21 cellular contexts compared by ENCODE assay signal in the genomic region with DNA sequence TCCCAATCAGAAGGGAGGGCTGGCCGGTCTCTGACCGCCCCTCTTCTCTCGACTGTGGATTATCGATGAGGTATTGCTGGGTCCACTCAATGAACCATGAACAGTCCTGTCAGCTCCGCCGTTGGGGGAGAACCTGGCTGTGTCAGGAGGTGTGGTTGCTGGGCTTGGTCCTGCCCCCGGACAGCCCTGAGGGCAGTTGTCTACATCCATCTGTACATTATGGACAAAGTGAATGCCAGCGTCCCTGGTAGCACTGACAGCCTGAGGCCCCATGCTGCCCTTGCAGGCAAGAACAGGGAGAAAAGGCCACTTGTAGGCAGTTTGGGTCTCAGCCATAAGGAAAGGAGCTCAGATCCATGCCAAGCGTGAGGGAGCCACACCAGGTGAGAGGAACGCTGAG.
"Had no signal": no experiment of that assay in that cellular context is flagged by ENCODE, and none has a peak within 500 bp of the region (broad histone marks: within the 10 kb centered on the region; RNA-seq: fewer than 3 reads in every experiment).

No MANE protein-coding gene starts in this region.

- H3K4me1 ChIP-seq: adrenal gland, thyroid gland had no signal

- DNase-seq: activated CD4-positive, alpha-beta T cell treated with anti-CD3 and anti-CD28 coated beads for 48 hours; activated CD8-positive, alpha-beta T cell treated with anti-CD3 and anti-CD28 coated beads for 36 hours; activated gamma-delta T cell treated with Interleukin-2 at 50 U/mL for 16 hours; adrenal gland; heart left ventricle; left ventricle myocardium superior; mucosa of descending colon; ovary; psoas muscle; right cardiac atrium; stimulated activated CD4-positive, alpha-beta T cell treated with anti-CD3 and anti-CD28 coated beads, Interleukin-4, amount 100 ng/mL, for 4 hours; SW 1271; T-helper 17 cell; thyroid gland had no signal

- H3K27me3 Mint-ChIP-seq: activated CD8-positive, alpha-beta T cell treated with anti-CD3 and anti-CD28 coated beads for 36 hours; activated naive CD8-positive, alpha-beta T cell; central memory CD8-positive, alpha-beta T cell; stimulated activated naive CD8-positive, alpha-beta T cell treated with anti-CD3 and anti-CD28 coated beads, Interleukin-15, Interleukin-2, amounts not matched to agents 100 ng/mL and 50 ng/mL, for 24 hours; T-helper 17 cell had no signal

- H3K4me3 Mint-ChIP-seq: activated CD8-positive, alpha-beta T cell treated with anti-CD3 and anti-CD28 coated beads for 36 hours; activated naive CD8-positive, alpha-beta T cell; activated T-helper 1 cell treated with anti-CD3 and anti-CD28 coated beads, Interleukin-12 subunit alpha, Interleukin-12 subunit beta, Interleukin-2, Interleukin-4 antibody, amounts not matched to agents 30 ng/mL and 10 ng/mL and 1 ng/mL, durations not matched to agents 14 hours and 24 hours and 36 hours; central memory CD8-positive, alpha-beta T cell; stimulated activated naive CD8-positive, alpha-beta T cell treated with anti-CD3 and anti-CD28 coated beads, Interleukin-15, Interleukin-2, amounts not matched to agents 100 ng/mL and 50 ng/mL, for 24 hours; T-helper 17 cell had no signal

- H3K36me3 ChIP-seq: ovary had no signal

- H3K9me3 Mint-ChIP-seq: activated CD8-positive, alpha-beta T cell treated with anti-CD3 and anti-CD28 coated beads for 36 hours; activated T-helper 1 cell treated with anti-CD3 and anti-CD28 coated beads, Interleukin-12 subunit alpha, Interleukin-12 subunit beta, Interleukin-2, Interleukin-4 antibody, amounts not matched to agents 30 ng/mL and 10 ng/mL and 1 ng/mL, durations not matched to agents 14 hours and 24 hours and 36 hours; central memory CD8-positive, alpha-beta T cell; stimulated activated naive CD8-positive, alpha-beta T cell treated with anti-CD3 and anti-CD28 coated beads, Interleukin-15, Interleukin-2, amounts not matched to agents 100 ng/mL and 50 ng/mL, for 24 hours had no signal

- H3K27me3 ChIP-seq: adrenal gland, gastroesophageal sphincter, heart left ventricle, ovary, thyroid gland had no signal

- H3K36me3 Mint-ChIP-seq: activated naive CD8-positive, alpha-beta T cell had no signal

- H3K27ac Mint-ChIP-seq: activated CD8-positive, alpha-beta T cell treated with anti-CD3 and anti-CD28 coated beads for 36 hours; activated naive CD8-positive, alpha-beta T cell; activated T-helper 1 cell treated with anti-CD3 and anti-CD28 coated beads, Interleukin-12 subunit alpha, Interleukin-12 subunit beta, Interleukin-2, Interleukin-4 antibody, amounts not matched to agents 30 ng/mL and 10 ng/mL and 1 ng/mL, durations not matched to agents 14 hours and 24 hours and 36 hours; stimulated activated naive CD8-positive, alpha-beta T cell treated with anti-CD3 and anti-CD28 coated beads, Interleukin-15, Interleukin-2, amounts not matched to agents 100 ng/mL and 50 ng/mL, for 24 hours had no signal

- H3K4me3 ChIP-seq: adrenal gland, coronary artery, gastroesophageal sphincter, heart left ventricle, mucosa of descending colon, ovary, psoas muscle, thyroid gland had no signal

- H3K27ac ChIP-seq: adrenal gland, coronary artery, epithelial cell of prostate, gastroesophageal sphincter, heart left ventricle, ovary, psoas muscle, thyroid gland had no signal

- H3K9me3 ChIP-seq: adrenal gland, gastroesophageal sphincter, heart left ventricle, mucosa of descending colon, ovary, psoas muscle, thyroid gland had no signal
